Comparison of ENCODE assay signal across 1 cellular context in genomic region chr11:3604169-3604568, GRCh38.
TF ChIP-seq lines count a peak whose summit lies in the region.

No MANE protein-coding gene starts in this region.

TF ChIP-seq in K562, 482 proteins besides CTCF, POLR2A, EP300 and RAD21 (continued from another document):
- TF ChIP-seq ZNF518B (CRISPR knock-in tag; IDR thresholded peaks at IDR 0.05), result no peak
- no peak for TF ChIP-seq ATF1 (CRISPR knock-in tag; IDR thresholded peaks at IDR 0.05)
- no peak for TF ChIP-seq ATF1 (tag; IDR thresholded peaks at IDR 0.05)
- no peak for TF ChIP-seq CLOCK (CRISPR knock-in tag; IDR thresholded peaks at IDR 0.05; ENCODE audit: borderline replicate concordance)
- TF ChIP-seq HMGN3 (IDR thresholded peaks at IDR 0.05; ENCODE audit: borderline replicate concordance, extremely low read depth, insufficient read length, low read depth, low read length), result no peak
- no peak for TF ChIP-seq IRF9 (tag; IDR thresholded peaks at IDR 0.05)
- TF ChIP-seq ZBTB2 (IDR thresholded peaks at IDR 0.05), result no peak
- no peak for TF ChIP-seq CTCFL (IDR thresholded peaks at IDR 0.05; ENCODE audit: borderline replicate concordance, insufficient read depth, low read depth, low read length, poor library complexity, severe bottlenecking)
- TF ChIP-seq SIN3B (IDR thresholded peaks at IDR 0.05; ENCODE audit: low read depth), result no peak
- TF ChIP-seq RCOR1 (IDR thresholded peaks at IDR 0.05; ENCODE audit: borderline replicate concordance in 1 of 2, low read depth in 2 of 2, low read length in 2 of 2), result 0 out of 4 replicates have a peak, but pooled peaks of 1 of the 2 experiments have one; percentile 32
- TF ChIP-seq CBFB (CRISPR knock-in tag; IDR thresholded peaks at IDR 0.05), result 0 out of 2 replicates have a peak, but pooled peaks have one; percentile 16
- no peak for TF ChIP-seq FOXA1 (IDR thresholded peaks at IDR 0.05; ENCODE audit: borderline replicate concordance)
- peak; percentile 65; the same call in 1 of the 2 replicates for TF ChIP-seq SMAD4 (CRISPR knock-in tag; conservative IDR thresholded peaks at IDR 0.05)
- no peak for TF ChIP-seq FUS (optimal IDR thresholded peaks at IDR 0.05; ENCODE audit: low read depth, low read length)
- TF ChIP-seq ZNF239 (CRISPR knock-in tag; IDR thresholded peaks at IDR 0.05), result no peak
- TF ChIP-seq ESRRA (IDR thresholded peaks at IDR 0.05; ENCODE audit: borderline replicate concordance, low read depth), result no peak; the same call in 1 of the 2 replicates
- no peak for TF ChIP-seq SMC3 (conservative IDR thresholded peaks at IDR 0.05; ENCODE audit: insufficient read depth, low read depth, low read length)
- peak; percentile 97 for TF ChIP-seq MEIS2 (IDR thresholded peaks at IDR 0.05; ENCODE audit: partially characterized antibody)
- no peak for TF ChIP-seq RBM15 (IDR thresholded peaks at IDR 0.05; ENCODE audit: insufficient read depth, low read length)
- no peak for TF ChIP-seq DLX4 (CRISPR knock-in tag; IDR thresholded peaks at IDR 0.05)
- TF ChIP-seq SAFB2 (IDR thresholded peaks at IDR 0.05; ENCODE audit: borderline replicate concordance, low read depth, low read length, severe bottlenecking), result no peak
- no peak for TF ChIP-seq ZNF644 (tag; IDR thresholded peaks at IDR 0.05; ENCODE audit: low read depth)
- TF ChIP-seq TRIM28 (IDR thresholded peaks at IDR 0.05), result no peak
- no peak for TF ChIP-seq CBFA2T2 (conservative IDR thresholded peaks at IDR 0.05)
- TF ChIP-seq CBX2 (IDR thresholded peaks at IDR 0.05; ENCODE audit: insufficient read depth, low read length, poor library complexity, severe bottlenecking), result no peak
- TF ChIP-seq RUNX1 (IDR thresholded peaks at IDR 0.05; ENCODE audit: low read depth), result no peak
- TF ChIP-seq ZNF197 (CRISPR knock-in tag; IDR thresholded peaks at IDR 0.05; ENCODE audit: low read depth), result no peak
- no peak for TF ChIP-seq TCFL5 (CRISPR knock-in tag; conservative IDR thresholded peaks at IDR 0.05)
- no peak for TF ChIP-seq HDAC3 (IDR thresholded peaks at IDR 0.05; ENCODE audit: borderline replicate concordance, partially characterized antibody)
- TF ChIP-seq ZNF140 (CRISPR knock-in tag; IDR thresholded peaks at IDR 0.05), result no peak
- TF ChIP-seq ZNF695 (CRISPR knock-in tag; IDR thresholded peaks at IDR 0.05), result no peak
- TF ChIP-seq CEBPZ (IDR thresholded peaks at IDR 0.05; ENCODE audit: borderline replicate concordance, low read depth, low read length), result no peak
- no peak for TF ChIP-seq NCOR1 (IDR thresholded peaks at IDR 0.05)
- no peak for TF ChIP-seq ZFP36 (IDR thresholded peaks at IDR 0.05; ENCODE audit: low read depth, low read length, partially characterized antibody)
- no peak for TF ChIP-seq ZNF584 (CRISPR knock-in tag; IDR thresholded peaks at IDR 0.05; ENCODE audit: low read depth)
- TF ChIP-seq PBX2 (CRISPR knock-in tag; IDR thresholded peaks at IDR 0.05; ENCODE audit: low read depth), result no peak
- peak; percentile 84 for TF ChIP-seq PBX2 (tag; conservative IDR thresholded peaks at IDR 0.05; ENCODE audit: low read depth)
- no peak for TF ChIP-seq GMEB1 (CRISPR knock-in tag; IDR thresholded peaks at IDR 0.05)
- no peak for TF ChIP-seq PCBP1 (IDR thresholded peaks at IDR 0.05; ENCODE audit: low read depth, low read length, poor library complexity, severe bottlenecking)
TF ChIP-seq in K562: peak in this region for 11.
